7 cellular contexts compared by ENCODE assay signal in genomic region chr12:12714276-12715001, GRCh38. TPM values are rescaled to one million over a fixed set of nuclear protein-coding genes. Genes with fewer than 3 reads are reported as not detected.
DNase-seq lines count a peak whose midpoint lies in the region; ATAC-seq, FAIRE-seq and TF ChIP-seq lines count a peak whose summit lies in the region.

No MANE protein-coding gene starts in this region.

- no peak for TF ChIP-seq EP300 in GM12878 (IDR thresholded peaks at IDR 0.05; ENCODE audit: borderline replicate concordance in 1 of 2, control insufficient read depth in 1 of 2, low read depth in 2 of 2, low read length in 2 of 2)

- H3K36me3 ChIP-seq in GM12878 (ENCODE audit: control insufficient read depth in 2 of 2, insufficient read depth in 2 of 2, low read length in 1 of 2) = no peaks in the 10 kb centered on the region

- ATAC-seq in HG03196 (IDR thresholded peaks at IDR 0.05; ENCODE audit: unreplicated experiment) (peak; percentile 27), GM12878 (peak; percentile 35), HG02884 (IDR thresholded peaks at IDR 0.05; ENCODE audit: unreplicated experiment) (no peak)

- intact Hi-C loops in GM12878 (cut with micrococcal nuclease; ENCODE audit: unreplicated experiment) = loop anchor here (1.0 to 5.0 kb wide), 5 partner anchors 17 to 357 kb away; partner anchors contain the start of genes BORCS5, CREBL2 and DUSP16

- H2AFZ ChIP-seq in GM12878 (ENCODE audit: control insufficient read depth, low read depth, low read length) = peak overlapping the region; percentile 76

- H3K9ac ChIP-seq in GM12878 (ENCODE audit: control insufficient read depth, insufficient read depth, low read length) = peak overlapping the region; percentile 97

- peak; percentile 35 for FAIRE-seq in GM12878 (lab: Jason Lieb, UNC)

- H3K9me3 ChIP-seq in GM12878 (replicated peaks; ENCODE audit: control insufficient read depth, insufficient read depth, low read length) = no peaks in the 10 kb centered on the region

- peak overlapping the region; percentile 91 for H3K4me2 ChIP-seq in GM12878 (ENCODE audit: control insufficient read depth, insufficient read depth)

- SMC1A ChIA-PET in GM12878 (lab: Charles Lee; ENCODE audit: uncharacterized antibody, unreplicated experiment) = interaction anchor here (0.7 to 4.8 kb wide), 17 partner anchors 9 to 356 kb away, joined by 3 to 94 read pairs (median 5); partner anchors contain the start of gene GPR19

- TF ChIP-seq CTCF in GM12873 (IDR thresholded peaks at IDR 0.05; ENCODE audit: insufficient read depth, low read depth, low read length, missing control alignments) (peak; percentile 36), RWPE1 (conservative IDR thresholded peaks at IDR 0.05; ENCODE audit: low read depth) (no peak), GM12878 (IDR thresholded peaks at IDR 0.05 in 2 of 3, conservative IDR thresholded peaks at IDR 0.05 in 1 of 3; ENCODE audit: control insufficient read depth in 2 of 3, extremely low read depth in 1 of 3, insufficient read depth in 1 of 3, low read depth in 3 of 3, low read length in 3 of 3) (peak in 1 of 3 experiments; percentile 41; a peak in 3 of 6 replicates)

- POLR2A ChIA-PET in RWPE1 (lab: Yijun Ruan, JAX; ENCODE audit: low non-redundant PET) = no interaction called here
- POLR2A ChIA-PET in GM12878 (lab: Charles Lee) = interaction anchor here (0.8 to 5.0 kb wide), 10 partner anchors 11 to 357 kb away, joined by 3 to 93 read pairs (median 6); partner anchors contain the start of genes BORCS5 and GPR19

- H4K20me1 ChIP-seq in GM12878 (ENCODE audit: control insufficient read depth, insufficient read depth) = no peaks in the 10 kb centered on the region

- no peak for TF ChIP-seq RAD21 in GM12878 (IDR thresholded peaks at IDR 0.05; ENCODE audit: insufficient read depth, low read depth, low read length)

- peak overlapping the region; percentile 25; the same call in 1 of the 2 replicates for H3K27ac ChIP-seq in RWPE1
- H3K27ac ChIP-seq in GM12878 (ENCODE audit: control insufficient read depth, insufficient read depth) = peak overlapping the region; percentile 97

- peak; percentile 79 for TF ChIP-seq POLR2A in GM12878 (IDR thresholded peaks at IDR 0.05; ENCODE audit: low read depth, low read length)

- H3K27me3 ChIP-seq in GM12878 (replicated peaks in 1 of 2; ENCODE audit: control insufficient read depth in 2 of 2, insufficient read depth in 2 of 2, low read length in 1 of 2) = no peaks in the 10 kb centered on the region

- in situ Hi-C loops in GM12878 (cut with MboI) = loop anchor here (5.0 kb wide), 1 partner anchor 157 kb away; no protein-coding TSS in a partner anchor

- H3K4me1 ChIP-seq in GM12878 (ENCODE audit: control insufficient read depth, insufficient read depth, low read length) = peaks cover 15% of the 10 kb centered on the region

- BruUV-seq in GM12878 (replicated peaks; lab: Mats Ljungman, UMichigan) = no TSS peak

- CTCF ChIA-PET in RWPE1 (lab: Yijun Ruan, JAX) = interaction anchor here (1.1 kb wide), 1 partner anchor 22 kb away, joined by 17 read pairs; no protein-coding TSS in a partner anchor
- CTCF ChIA-PET in GM12878 (lab: Yijun Ruan, JAX) = interaction anchor here (0.7 to 4.2 kb wide), 15 partner anchors 9 to 356 kb away, joined by 3 to 83 read pairs (median 4); partner anchors contain the start of gene DDX47

- H3K79me2 ChIP-seq in GM12878 (ENCODE audit: control insufficient read depth, insufficient read depth, low read length) = peaks cover 44% of the 10 kb centered on the region

- 3% methylated on average over 23 of the region's 23 CpGs for WGBS in GM12878 (ENCODE audit: insufficient coverage, insufficient replicate concordance, low lambda C conversion rate, missing lambda C conversion rate)

- RAD21 ChIA-PET in GM12878 (lab: Charles Lee; ENCODE audit: unreplicated experiment) = interaction anchor here (0.7 to 4.3 kb wide), 13 partner anchors 9 to 358 kb away, joined by 3 to 101 read pairs (median 4); partner anchors contain the start of gene BORCS5

- DNase-seq in RWPE1 (ENCODE audit: low spot score) (no peak), GM12878 (ENCODE audit: low read depth, low spot score) (no peak), kidney glomerular epithelial cell (lab: John Stamatoyannopoulos, UW) (peak; percentile 33)
- DNase-seq in stimulated activated naive CD4-positive, alpha-beta T cell treated with Interleukin-2 at 50 U/mL for 16 hours (lab: John Stamatoyannopoulos, UW) = peak; percentile 34

- H3K4me3 ChIP-seq in GM12878 = peak overlapping the region; percentile 97

TF ChIP-seq in GM12878, 131 proteins besides CTCF, POLR2A, EP300 and RAD21 (continues in another document):
- TF ChIP-seq MEF2A (IDR thresholded peaks at IDR 0.05; ENCODE audit: insufficient read depth, low read depth, low read length) = no peak
- TF ChIP-seq IKZF2 (IDR thresholded peaks at IDR 0.05) = peak; percentile 60 to 66; a peak in 3 of 4 replicates
- no peak for TF ChIP-seq CEBPB (IDR thresholded peaks at IDR 0.05; ENCODE audit: borderline replicate concordance in 1 of 2, low read depth in 2 of 2, low read length in 2 of 2)
- TF ChIP-seq MLLT1 (IDR thresholded peaks at IDR 0.05) = peak; percentile 67; the same call in 1 of the 2 replicates
- no peak for TF ChIP-seq SUZ12 (IDR thresholded peaks at IDR 0.05; ENCODE audit: unreplicated experiment)
- TF ChIP-seq RUNX3 (IDR thresholded peaks at IDR 0.05; ENCODE audit: low read length) = peak; percentile 75
- no peak for TF ChIP-seq GABPA (IDR thresholded peaks at IDR 0.05; ENCODE audit: low read depth)

RNA-seq across cellular contexts. Expression of gene CDKN1B, which starts 2.7 kb away (rescaled TPM):
- total RNA-seq in GM12878 (2013; cell fraction: nucleolus; rRNA removed) = 31.1 and 38.2 TPM in 2 replicates
- 39.1 and 43.3 TPM in 2 replicates for total RNA-seq in GM12878 (2014; rRNA removed)
- total RNA-seq in GM12878 (2014; rRNA removed; fragmentation: Illumina TruSeq; extraction: Trizol) = 22.7 and 24.2 TPM in 2 replicates
- total RNA-seq in GM12878 (2021) = 36.9 and 37.4 TPM in 2 replicates
- 11.2 TPM for polyA plus RNA-seq in GM12878 (2011; ENCODE audit: low read depth)
- 25.4 and 39.5 TPM in 2 replicates for polyA plus RNA-seq in GM12878 (2011; rRNA removed)
- polyA plus RNA-seq in GM12878 (2011; cell fraction: cytosol; rRNA removed) = 14.5 and 16.9 TPM in 2 replicates
- polyA plus RNA-seq in GM12878 (2011; cell fraction: nucleus; rRNA removed) = 21.5 and 21.6 TPM in 2 replicates
- 25.9 and 32.3 TPM in 2 replicates for polyA plus RNA-seq in GM12878 (2012)
- polyA plus RNA-seq in GM12878 (2014; fragmentation: Illumina TruSeq; extraction: Trizol) = 21.6 and 22.1 TPM in 2 replicates
- 1 to 10 TPM; 4.2 to 8.0 TPM for polyA plus RNA-seq in GM12878 (2014; fragmentation: Nextera tagmentation; extraction: Ambion mirVana)
- polyA plus RNA-seq in GM12878 (2014; rRNA removed) = 27.8 and 29.2 TPM in 2 replicates
- 1 to 10 TPM; 4.9 to 5.5 TPM for polyA plus RNA-seq in GM12878 (2016; fragmentation: Nextera tagmentation; extraction: Ambion mirVana)
- polyA minus RNA-seq in GM12878 (2011; rRNA and poly(A)+ RNA removed) = 19.7 and 22.0 TPM in 2 replicates
- polyA minus RNA-seq in GM12878 (2011; cell fraction: cytosol; rRNA and poly(A)+ RNA removed) = 14.3 and 15.9 TPM in 2 replicates
- polyA minus RNA-seq in GM12878 (2011; cell fraction: nucleus; rRNA and poly(A)+ RNA removed) = 43.3 and 59.1 TPM in 2 replicates

RNA-seq across cellular contexts. Expression of gene GPR19, which starts 18.5 kb away (rescaled TPM):
- 10.2 and 14.3 TPM in 2 replicates for total RNA-seq in GM12878 (2013; cell fraction: nucleolus; rRNA removed)
- total RNA-seq in GM12878 (2014; rRNA removed) (2.1 and 2.7 TPM in 2 replicates), GM12878 (2014; rRNA removed; fragmentation: Illumina TruSeq; extraction: Trizol) (3.9 and 4.1 TPM in 2 replicates), GM12878 (2021) (2.6 and 3.4 TPM in 2 replicates)
- 0.87 TPM for polyA plus RNA-seq in GM12878 (2011; ENCODE audit: low read depth)
- polyA plus RNA-seq in GM12878 (2011; rRNA removed) (7.4 TPM in 2 replicates), GM12878 (2014; fragmentation: Illumina TruSeq; extraction: Trizol) (4.0 and 9.8 TPM in 2 replicates), GM12878 (2014; fragmentation: Nextera tagmentation; extraction: Ambion mirVana) (1 to 10 TPM; 2.9 to 3.0 TPM), GM12878 (2014; rRNA removed) (1.7 and 2.2 TPM in 2 replicates), GM12878 (2016; fragmentation: Nextera tagmentation; extraction: Ambion mirVana) (1 to 10 TPM; 2.2 to 3.1 TPM)
- polyA plus RNA-seq in GM12878 (2011; cell fraction: cytosol; rRNA removed) = 5.5 and 5.7 TPM in 2 replicates
- 13.6 and 23.5 TPM in 2 replicates for polyA plus RNA-seq in GM12878 (2011; cell fraction: nucleus; rRNA removed)
- 2.3 and 3.3 TPM in 2 replicates for polyA plus RNA-seq in GM12878 (2012)
- 7.6 and 10.5 TPM in 2 replicates for polyA minus RNA-seq in GM12878 (2011; rRNA and poly(A)+ RNA removed)
- 1.7 and 2.0 TPM in 2 replicates for polyA minus RNA-seq in GM12878 (2011; cell fraction: cytosol; rRNA and poly(A)+ RNA removed)
- polyA minus RNA-seq in GM12878 (2011; cell fraction: nucleus; rRNA and poly(A)+ RNA removed) = 2.9 and 6.2 TPM in 2 replicates

Comparison
In these comparisons a context has a peak if more than half of its experiments do, and no peak if none do; other contexts are left out.
1. DNase-seq: peak in kidney glomerular epithelial cell (single experiment) and stimulated activated naive CD4-positive, alpha-beta T cell treated with Interleukin-2 at 50 U/mL for 16 hours (single experiment); none in RWPE1 (single experiment) and GM12878 (single experiment).